27 cellular contexts compared by ENCODE assay signal in genomic region chr9:96505316-96505991, GRCh38. TPM values are rescaled to one million over a fixed set of nuclear protein-coding genes. Genes with fewer than 3 reads are reported as not detected.
DNase-seq lines count a peak whose midpoint lies in the region; ATAC-seq and TF ChIP-seq lines count a peak whose summit lies in the region.
"Had no signal": no experiment of that assay in that cellular context is flagged by ENCODE, and none has a peak within 500 bp of the region (broad histone marks: within the 10 kb centered on the region; RNA-seq: fewer than 3 reads in every experiment).

No MANE protein-coding gene starts in this region.

- no peak overlapping the region for H3K4me3 Mint-ChIP-seq in H9
- no peak overlapping the region for H3K4me3 Mint-ChIP-seq in mesothelial cell of epicardium
- H3K4me3 Mint-ChIP-seq: activated CD4-positive, alpha-beta T cell treated with anti-CD3 and anti-CD28 coated beads, Interleukin-2, amount 10 ng/mL, durations not matched to agents 24 days and 14 days; activated naive CD8-positive, alpha-beta T cell treated with anti-CD3 and anti-CD28 coated beads for 36 hours; dendritic cell treated with granulocyte-macrophage colony-stimulating factor and Interleukin-4, amounts not matched to agents 40 ng/mL and 50 ng/mL, for 4 days; endodermal cell; T-cell had no signal

- no peak overlapping the region for H3T11ph ChIP-seq in H9 (ENCODE audit: low read length)

- H3K4me1 Mint-ChIP-seq in H9 (peaks cover 40 to 42% of the 10 kb centered on the region in 2 experiments), mesothelial cell of epicardium (no peaks in the 10 kb centered on the region)

- no peak overlapping the region for H4K8ac ChIP-seq in H9 (replicated peaks; ENCODE audit: insufficient read length, low read depth, low read length)

- intact Hi-C loops in dorsolateral prefrontal cortex (cut with DNase I): no loop called here

- no peak for TF ChIP-seq POLR2A in tibial nerve (IDR thresholded peaks at IDR 0.05)

- H3K9me3 ChIP-seq in H9 (ENCODE audit: control insufficient read depth, low read depth, low read length) (no peaks in the 10 kb centered on the region), tibial nerve (no peaks in the 10 kb centered on the region)
- H3K9me3 ChIP-seq: Caco-2 had no signal

- WGBS in H9 (ENCODE audit: extremely low coverage, insufficient read length, low lambda C conversion rate): no CpG with 5 or more reads among the region's 13 CpGs
- 75 to 76% methylated on average over 13 of the region's 13 CpGs for WGBS in tibial nerve, 2 donors

- H3K56ac ChIP-seq in H9 (ENCODE audit: insufficient read length, low read depth, low read length): no peak overlapping the region

- H3K9ac ChIP-seq in H9 (ENCODE audit: extremely low read depth, insufficient read length, low read length): no peak overlapping the region
- H3K9ac ChIP-seq: parathyroid adenoma had no signal

- no peak overlapping the region for H3K4ac ChIP-seq in H9 (ENCODE audit: low read depth, low read length)

- no peak overlapping the region for H2BK5ac ChIP-seq in H9 (ENCODE audit: insufficient read length, low read length)

- no peak overlapping the region for H2AFZ ChIP-seq in H9 (ENCODE audit: low read length)
- H2AFZ ChIP-seq: hepatocyte, parathyroid adenoma had no signal

- no peak overlapping the region for H3K14ac ChIP-seq in H9 (ENCODE audit: insufficient read depth, low read length)

- TF ChIP-seq CTCF in H9 (conservative IDR thresholded peaks at IDR 0.05) (no peak), dorsolateral prefrontal cortex (IDR thresholded peaks at IDR 0.05 in 54 of 56, conservative IDR thresholded peaks at IDR 0.05 in 2 of 56; ENCODE audit: low read depth in 1 of 56, partially characterized antibody in 56 of 56) (no peak), mesothelial cell of epicardium (IDR thresholded peaks at IDR 0.05; ENCODE audit: unreplicated experiment) (no peak), tibial nerve (IDR thresholded peaks at IDR 0.05) (no peak)

- no peaks in the 10 kb centered on the region for H3K9me3 Mint-ChIP-seq in H9
- no peaks in the 10 kb centered on the region for H3K9me3 Mint-ChIP-seq in mesothelial cell of epicardium
- H3K9me3 Mint-ChIP-seq: activated CD4-positive, alpha-beta T cell treated with anti-CD3 and anti-CD28 coated beads, Interleukin-2, amount 10 ng/mL, durations not matched to agents 24 days and 14 days; activated naive CD8-positive, alpha-beta T cell treated with anti-CD3 and anti-CD28 coated beads for 36 hours; dendritic cell treated with granulocyte-macrophage colony-stimulating factor and Interleukin-4, amounts not matched to agents 40 ng/mL and 50 ng/mL, for 4 days; endodermal cell; T-cell had no signal

- no peak overlapping the region for H3K23ac ChIP-seq in H9 (ENCODE audit: insufficient read length, low read depth, low read length)

- no peaks in the 10 kb centered on the region for H3K79me2 ChIP-seq in H9 (ENCODE audit: insufficient read depth, low read length)
- H3K79me2 ChIP-seq: hepatocyte, parathyroid adenoma had no signal

- no peaks in the 10 kb centered on the region for H3K23me2 ChIP-seq in H9 (ENCODE audit: insufficient read length, low read depth, low read length, poor library complexity, severe bottlenecking)

- no peak for ATAC-seq in GM19467 (IDR thresholded peaks at IDR 0.05; ENCODE audit: unreplicated experiment)
- ATAC-seq: T-cell had no signal

- no peak overlapping the region for H2BK15ac ChIP-seq in H9 (ENCODE audit: low read depth, low read length)

- DNase-seq in H9 (no peak), dorsolateral prefrontal cortex (no peak), mesothelial cell of epicardium (ENCODE audit: low spot score in 2 of 2, unreplicated experiment in 2 of 2) (no peak), tibial nerve (ENCODE audit: low spot score in 2 of 2) (peak; percentile 52 to 63), NCI-H2081 (lab: John Stamatoyannopoulos, UW) (no peak)
- DNase-seq in activated naive CD4-positive, alpha-beta T cell treated with Interleukin-2 at 50 U/mL for 16 hours: no peak
- DNase-seq: activated CD4-positive, alpha-beta T cell treated with anti-CD3 and anti-CD28 coated beads, Interleukin-2, amount 10 ng/mL, durations not matched to agents 24 days and 14 days; activated CD8-positive, alpha-beta memory T cell treated with anti-CD3 and anti-CD28 coated beads for 24 hours; activated effector memory CD4-positive, alpha-beta T cell treated with Interleukin-2 at 50 U/mL for 16 hours; activated naive CD8-positive, alpha-beta T cell treated with anti-CD3 and anti-CD28 coated beads for 36 hours; activated T-cell treated with anti-CD3 and anti-CD28 coated beads for 4 hours; Caco-2; caudate nucleus; endodermal cell; GF-D8; Kasumi-1; NCI-H2171; NCI-H510A treated with DMSO at 0.1 percent for 48 hours; small intestine; stimulated activated naive CD4-positive, alpha-beta T cell; T-cell; WERI-Rb-1 had no signal

- H2AK5ac ChIP-seq in H9 (ENCODE audit: insufficient read length, low read length): no peak overlapping the region

- no peak overlapping the region for H3K4me2 ChIP-seq in H9 (ENCODE audit: insufficient read depth, insufficient read length, low read length)
- H3K4me2 ChIP-seq: hepatocyte had no signal

- no peak overlapping the region for H2BK20ac ChIP-seq in H9 (ENCODE audit: low read depth, low read length, poor library complexity, severe bottlenecking)

- H3K79me1 ChIP-seq in H9 (ENCODE audit: insufficient read depth, low read depth, low read length, poor library complexity, severe bottlenecking): no peaks in the 10 kb centered on the region

- no peaks in the 10 kb centered on the region for H3K27me3 Mint-ChIP-seq in H9 (ENCODE audit: low read depth)
- H3K27me3 Mint-ChIP-seq in mesothelial cell of epicardium (ENCODE audit: low read depth): no peaks in the 10 kb centered on the region
- H3K27me3 Mint-ChIP-seq: activated naive CD8-positive, alpha-beta T cell treated with anti-CD3 and anti-CD28 coated beads for 36 hours; T-cell had no signal

- H3K27ac Mint-ChIP-seq in H9 (peak overlapping the region in 2 of 3 experiments; percentile 15 to 40; a peak in 1 of 7 replicates), mesothelial cell of epicardium (peak overlapping the region; percentile 31)
- H3K27ac Mint-ChIP-seq: activated CD4-positive, alpha-beta T cell treated with anti-CD3 and anti-CD28 coated beads, Interleukin-2, amount 10 ng/mL, durations not matched to agents 24 days and 14 days; activated naive CD8-positive, alpha-beta T cell treated with anti-CD3 and anti-CD28 coated beads for 36 hours; dendritic cell treated with granulocyte-macrophage colony-stimulating factor and Interleukin-4, amounts not matched to agents 40 ng/mL and 50 ng/mL, for 4 days; endodermal cell; T-cell had no signal

- no peaks in the 10 kb centered on the region for H4K20me1 ChIP-seq in H9 (ENCODE audit: control insufficient read depth, insufficient read depth, insufficient read length)

- H3K36me3 ChIP-seq in tibial nerve: peaks cover 0 to 25% (median 0%) of the 10 kb centered on the region in 3 donors
- H3K36me3 ChIP-seq: WERI-Rb-1 had no signal

- H3K36me3 Mint-ChIP-seq in H9 (ENCODE audit: insufficient read depth in 1 of 3, low read depth in 3 of 3) (peaks cover 5 to 14% (median 12%) of the 10 kb centered on the region in 3 experiments; a peak in 6 of 7 replicates), mesothelial cell of epicardium (peaks cover 26% of the 10 kb centered on the region)

- no peak overlapping the region for H3K18ac ChIP-seq in H9 (ENCODE audit: insufficient read length, low read depth, low read length)

- TF ChIP-seq EP300 in tibial nerve (IDR thresholded peaks at IDR 0.05): peak in 1 of 2 donors; percentile 71

- no peak overlapping the region for H3K27ac ChIP-seq in H9 (ENCODE audit: insufficient read length, low read depth, low read length)
- H3K27ac ChIP-seq in dorsolateral prefrontal cortex: peak overlapping the region in 49 of 59 donors; percentile 0 to 98 (median 89)
- peak overlapping the region in 3 of 4 donors; percentile 28 to 85 (median 84) for H3K27ac ChIP-seq in tibial nerve
- H3K27ac ChIP-seq: C4-2B, hepatocyte, parathyroid adenoma, WERI-Rb-1 had no signal

- H4K91ac ChIP-seq in H9 (ENCODE audit: insufficient read length, low read depth, low read length): no peak overlapping the region

- H4K5ac ChIP-seq in H9 (ENCODE audit: insufficient read length, low read depth, low read length): no peak overlapping the region

- H3K4me3 ChIP-seq in dorsolateral prefrontal cortex (no peak overlapping the region), tibial nerve (no peak overlapping the region)
- H3K4me3 ChIP-seq: hepatocyte had no signal

- no peak overlapping the region for H2BK120ac ChIP-seq in H9 (ENCODE audit: low read depth, low read length, poor library complexity, severe bottlenecking)

- H2BK12ac ChIP-seq in H9 (ENCODE audit: insufficient read length, low read depth, low read length): no peak overlapping the region

- H3K4me1 ChIP-seq in H9 (ENCODE audit: insufficient read depth, low read length): no peaks in the 10 kb centered on the region; the same call in none of the 2 replicates
- H3K4me1 ChIP-seq in tibial nerve: peaks cover 0 to 84% (median 17%) of the 10 kb centered on the region in 4 donors
- H3K4me1 ChIP-seq: Caco-2, parathyroid adenoma had no signal

- H3K27me3 ChIP-seq in H9 (ENCODE audit: insufficient read depth, low read length) (no peaks in the 10 kb centered on the region), dorsolateral prefrontal cortex (no peaks in the 10 kb centered on the region), tibial nerve (no peaks in the 10 kb centered on the region)
- H3K27me3 ChIP-seq: hepatocyte had no signal

RNA-seq across cellular contexts. Expression of gene HABP4, which starts 55.5 kb away (rescaled TPM):
- total RNA-seq in H9 (2021): 6.8 and 7.5 TPM in 2 replicates
- 100 to 1,000 TPM in 42 of 120 experiments, 10 to 100 TPM in 78; 55.7 to 140 (median 94.3) TPM for total RNA-seq in dorsolateral prefrontal cortex
- total RNA-seq in mesothelial cell of epicardium: 14.8 to 15.5 TPM (median 15.4 TPM) in 3 replicates
- 10 to 100 TPM; 42.8 to 50.0 (median 46.3) TPM for total RNA-seq in tibial nerve

Comparison
In these comparisons a context has a peak if more than half of its experiments do, and no peak if none do; other contexts are left out.
1. DNase-seq: peak in tibial nerve (2 of 2); none in H9 (single experiment), dorsolateral prefrontal cortex (0 of 10), mesothelial cell of epicardium (0 of 2), activated naive CD4-positive, alpha-beta T cell treated with Interleukin-2 at 50 U/mL for 16 hours (single experiment) and NCI-H2081 (0 of 2).